Comparison of ENCODE assay signal across 8 cellular contexts in the genomic region with DNA sequence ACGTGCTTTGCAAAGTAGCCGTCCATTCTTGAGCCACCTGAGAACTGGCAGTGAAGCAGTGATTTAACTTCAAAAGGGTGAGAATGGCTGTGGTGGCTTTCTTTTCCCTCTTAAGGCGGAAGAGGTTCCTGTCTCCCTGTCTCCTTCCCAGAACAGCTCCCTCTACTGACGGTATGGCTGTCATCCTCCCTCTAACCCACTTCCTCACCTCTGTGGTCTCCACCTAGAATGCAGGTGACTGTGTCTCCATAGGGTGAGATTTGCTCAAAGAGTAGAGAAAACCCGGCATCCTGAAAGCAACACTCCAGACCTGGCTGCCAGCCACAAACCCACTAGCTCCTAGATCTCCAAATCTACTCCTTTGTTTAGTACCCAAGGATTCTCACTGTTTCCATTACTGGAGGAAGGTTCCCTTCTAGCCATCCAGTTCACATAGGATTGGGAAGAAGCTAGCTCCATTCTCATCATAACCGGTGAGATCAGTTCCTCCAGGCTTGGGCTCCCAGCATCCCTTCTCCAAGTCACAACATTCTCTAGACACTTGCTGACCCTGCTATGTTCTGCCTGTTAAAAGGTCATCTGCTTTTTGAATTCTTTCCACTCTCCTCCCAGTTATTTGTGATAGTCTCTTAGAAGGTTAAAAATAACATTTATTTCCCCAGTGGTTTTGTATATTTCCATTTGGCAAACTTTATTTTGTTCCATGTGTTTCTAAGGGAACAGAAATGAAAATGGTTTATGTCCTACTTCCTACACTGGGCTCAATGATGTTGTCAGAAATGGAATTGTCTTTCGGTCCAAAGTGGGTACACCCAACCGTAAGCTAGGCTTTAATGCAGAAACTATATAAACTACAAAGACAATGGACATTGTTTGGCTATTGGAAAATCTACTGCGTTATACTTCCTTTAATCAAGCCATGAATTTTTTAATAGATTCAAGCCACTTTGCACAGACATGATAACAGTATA.
DNase-seq lines count a peak whose midpoint lies in the region; ATAC-seq, FAIRE-seq and TF ChIP-seq lines count a peak whose summit lies in the region.

No MANE protein-coding gene starts in this region.

- WGBS in H9 (ENCODE audit: extremely low coverage, insufficient read length, low lambda C conversion rate): no CpG with 5 or more reads among the region's 9 CpGs

- peaks cover 3% of the 10 kb centered on the region; the same call in 1 of the 2 replicates for H3K4me1 ChIP-seq in H9 (ENCODE audit: insufficient read depth, low read length)
- H3K4me1 ChIP-seq in left lung: peaks cover 4 to 29% of the 10 kb centered on the region in 2 donors

- H4K5ac ChIP-seq in H9 (ENCODE audit: insufficient read length, low read depth, low read length): no peak overlapping the region

- TF ChIP-seq CTCF in CD14-positive monocyte (IDR thresholded peaks at IDR 0.05) (peak; percentile 32), H9 (conservative IDR thresholded peaks at IDR 0.05) (peak; percentile 83), left lung (IDR thresholded peaks at IDR 0.05) (peak in 1 of 2 donors; percentile 26)

- H2BK20ac ChIP-seq in H9 (ENCODE audit: low read depth, low read length, poor library complexity, severe bottlenecking): no peak overlapping the region

- H4K20me1 ChIP-seq in H9 (ENCODE audit: control insufficient read depth, insufficient read depth, insufficient read length): no peaks in the 10 kb centered on the region

- FAIRE-seq in urothelium cell line (lab: Jason Lieb, UNC): no peak

- H2AK5ac ChIP-seq in H9 (ENCODE audit: insufficient read length, low read length): no peak overlapping the region

- no peaks in the 10 kb centered on the region for H3K36me3 ChIP-seq in left lung

- ATAC-seq in left lung (no peak), GM21786 (IDR thresholded peaks at IDR 0.05; ENCODE audit: unreplicated experiment) (no peak)

- no peak overlapping the region for H2BK15ac ChIP-seq in H9 (ENCODE audit: low read depth, low read length)

- H3K4ac ChIP-seq in H9 (ENCODE audit: low read depth, low read length): no peak overlapping the region

- H3K27ac ChIP-seq in H9 (ENCODE audit: insufficient read length, low read depth, low read length): no peak overlapping the region
- H3K27ac ChIP-seq in left lung: peak overlapping the region; percentile 94 to 96

- no peak overlapping the region for H3K27ac Mint-ChIP-seq in CD14-positive monocyte
- H3K27ac Mint-ChIP-seq in H9: no peak overlapping the region
- peak overlapping the region; percentile 38 for H3K27ac Mint-ChIP-seq in activated T-helper 2 cell treated with anti-CD3 and anti-CD28 coated beads, Interferon-gamma antibody, Interleukin-2, Interleukin-4, amounts not matched to agents 10 μg/mL and 5 μg/mL and 100 μg/mL, durations not matched to agents 14 hours and 24 hours and 36 hours

- H2BK120ac ChIP-seq in H9 (ENCODE audit: low read depth, low read length, poor library complexity, severe bottlenecking): no peak overlapping the region

- H2BK12ac ChIP-seq in H9 (ENCODE audit: insufficient read length, low read depth, low read length): no peak overlapping the region

- H3K4me3 ChIP-seq in left lung: no peak overlapping the region

- H2BK5ac ChIP-seq in H9 (ENCODE audit: insufficient read length, low read length): no peak overlapping the region

- H3K36me3 Mint-ChIP-seq in CD14-positive monocyte: no peaks in the 10 kb centered on the region
- no peaks in the 10 kb centered on the region for H3K36me3 Mint-ChIP-seq in H9 (ENCODE audit: insufficient read depth in 1 of 3, low read depth in 3 of 3)
- H3K36me3 Mint-ChIP-seq in activated T-helper 2 cell treated with anti-CD3 and anti-CD28 coated beads, Interferon-gamma antibody, Interleukin-2, Interleukin-4, amounts not matched to agents 10 μg/mL and 5 μg/mL and 100 μg/mL, durations not matched to agents 14 hours and 24 hours and 36 hours (ENCODE audit: low read depth): no peaks in the 10 kb centered on the region

- H3K14ac ChIP-seq in H9 (ENCODE audit: insufficient read depth, low read length): no peak overlapping the region

- no peak overlapping the region for H3K4me2 ChIP-seq in H9 (ENCODE audit: insufficient read depth, insufficient read length, low read length)

- H3K27me3 Mint-ChIP-seq in CD14-positive monocyte (ENCODE audit: low read depth in 3 of 3): peaks cover 0 to 6% (median 2%) of the 10 kb centered on the region in 3 donors
- peaks cover 15% of the 10 kb centered on the region for H3K27me3 Mint-ChIP-seq in H9 (ENCODE audit: low read depth)
- no peaks in the 10 kb centered on the region for H3K27me3 Mint-ChIP-seq in activated T-helper 2 cell treated with anti-CD3 and anti-CD28 coated beads, Interferon-gamma antibody, Interleukin-2, Interleukin-4, amounts not matched to agents 10 μg/mL and 5 μg/mL and 100 μg/mL, durations not matched to agents 14 hours and 24 hours and 36 hours (ENCODE audit: low read depth)

- H3K79me2 ChIP-seq in H9 (ENCODE audit: insufficient read depth, low read length): no peaks in the 10 kb centered on the region

- DNase-seq in CD14-positive monocyte (ENCODE audit: low spot score): no peak
- peak; percentile 82 for DNase-seq in H9
- DNase-seq in activated T-helper 2 cell treated with anti-CD3 and anti-CD28 coated beads, Interferon-gamma antibody, Interleukin-2, Interleukin-4, amounts not matched to agents 10 μg/mL and 5 μg/mL and 100 μg/mL, durations not matched to agents 14 hours and 24 hours and 36 hours (ENCODE audit: low spot score): no peak
- DNase-seq in left lung: no peak
- DNase-seq in stimulated activated CD4-positive, alpha-beta T cell treated with anti-CD3 and anti-CD28 coated beads, Interleukin-2, amount 100 ng/mL, for 24 hours: no peak
- no peak for DNase-seq in urothelium cell line (ENCODE audit: low spot score)
- DNase-seq in activated CD4-positive, CD25-positive, alpha-beta regulatory T cell treated with anti-CD3 and anti-CD28 coated beads, Interleukin-2, amount 50 U/mL, for 72 hours: no peak

- H3K79me1 ChIP-seq in H9 (ENCODE audit: insufficient read depth, low read depth, low read length, poor library complexity, severe bottlenecking): no peaks in the 10 kb centered on the region

- H3K23ac ChIP-seq in H9 (ENCODE audit: insufficient read length, low read depth, low read length): no peak overlapping the region

- H3K27me3 ChIP-seq in H9 (ENCODE audit: insufficient read depth, low read length) (no peaks in the 10 kb centered on the region), left lung (no peaks in the 10 kb centered on the region)

- H3K9me3 ChIP-seq in H9 (ENCODE audit: control insufficient read depth, low read depth, low read length): no peaks in the 10 kb centered on the region
- no peaks in the 10 kb centered on the region for H3K9me3 ChIP-seq in left lung

- H3K18ac ChIP-seq in H9 (ENCODE audit: insufficient read length, low read depth, low read length): no peak overlapping the region

- H3K23me2 ChIP-seq in H9 (ENCODE audit: insufficient read length, low read depth, low read length, poor library complexity, severe bottlenecking): peaks cover 3% of the 10 kb centered on the region

- H3K4me1 Mint-ChIP-seq in CD14-positive monocyte: peaks cover 24% of the 10 kb centered on the region
- peaks cover 25 to 28% of the 10 kb centered on the region in 2 experiments for H3K4me1 Mint-ChIP-seq in H9
- peaks cover 40% of the 10 kb centered on the region for H3K4me1 Mint-ChIP-seq in activated T-helper 2 cell treated with anti-CD3 and anti-CD28 coated beads, Interferon-gamma antibody, Interleukin-2, Interleukin-4, amounts not matched to agents 10 μg/mL and 5 μg/mL and 100 μg/mL, durations not matched to agents 14 hours and 24 hours and 36 hours (ENCODE audit: low read depth)

- no peak overlapping the region for H4K8ac ChIP-seq in H9 (replicated peaks; ENCODE audit: insufficient read length, low read depth, low read length)

- H2AFZ ChIP-seq in H9 (ENCODE audit: low read length): peak overlapping the region; percentile 4

- H3K9me3 Mint-ChIP-seq in CD14-positive monocyte (no peaks in the 10 kb centered on the region), H9 (no peaks in the 10 kb centered on the region; a peak in 1 of 5 replicates)
- no peaks in the 10 kb centered on the region for H3K9me3 Mint-ChIP-seq in activated T-helper 2 cell treated with anti-CD3 and anti-CD28 coated beads, Interferon-gamma antibody, Interleukin-2, Interleukin-4, amounts not matched to agents 10 μg/mL and 5 μg/mL and 100 μg/mL, durations not matched to agents 14 hours and 24 hours and 36 hours

- H3K56ac ChIP-seq in H9 (ENCODE audit: insufficient read length, low read depth, low read length): no peak overlapping the region

- H3K9ac ChIP-seq in H9 (ENCODE audit: extremely low read depth, insufficient read length, low read length): no peak overlapping the region

- H4K91ac ChIP-seq in H9 (ENCODE audit: insufficient read length, low read depth, low read length): no peak overlapping the region

- intact Hi-C loops in CD14-positive monocyte (cut with micrococcal nuclease): no loop called here
- intact Hi-C loops in activated T-helper 2 cell treated with anti-CD3 and anti-CD28 coated beads, Interferon-gamma antibody, Interleukin-2, Interleukin-4, amounts not matched to agents 10 μg/mL and 5 μg/mL and 100 μg/mL, durations not matched to agents 14 hours and 24 hours and 36 hours (cut with micrococcal nuclease): loop anchor here (5.0 to 10.0 kb wide), 3 partner anchors 134 to 587 kb away; a partner anchor contains a TSS
- intact Hi-C loops in left lung (cut with DNase I): no loop called here

- H3T11ph ChIP-seq in H9 (ENCODE audit: low read length): no peak overlapping the region

- H3K4me3 Mint-ChIP-seq in CD14-positive monocyte (no peak overlapping the region), H9 (no peak overlapping the region)
- H3K4me3 Mint-ChIP-seq in activated T-helper 2 cell treated with anti-CD3 and anti-CD28 coated beads, Interferon-gamma antibody, Interleukin-2, Interleukin-4, amounts not matched to agents 10 μg/mL and 5 μg/mL and 100 μg/mL, durations not matched to agents 14 hours and 24 hours and 36 hours (ENCODE audit: low read depth): no peak overlapping the region
